ENCODE assay signal across 15 cellular contexts in genomic region chr16:28842696-28843095, GRCh38. TPM values are rescaled to one million over a fixed set of nuclear protein-coding genes. Genes with fewer than 3 reads are reported as not detected.
"Had no signal": no experiment of that assay in that cellular context is flagged by ENCODE, and none has a peak within 500 bp of the region (broad histone marks: within the 10 kb centered on the region; RNA-seq: fewer than 3 reads in every experiment).

No MANE protein-coding gene starts in this region.

- H3K4me3 Mint-ChIP-seq: activated CD4-positive, alpha-beta T cell treated with anti-CD3 and anti-CD28 coated beads for 36 hours had no signal

- H3K27ac ChIP-seq: esophagus muscularis mucosa, thyroid gland, vagina, WERI-Rb-1 had no signal

- H3K4me3 ChIP-seq: esophagus muscularis mucosa, lung, thyroid gland, vagina had no signal

- FAIRE-seq: bronchial epithelial cell had no signal

- H3K9me3 ChIP-seq: esophagus muscularis mucosa, thyroid gland, vagina had no signal

- H3K27me3 Mint-ChIP-seq: activated CD4-positive, alpha-beta T cell treated with anti-CD3 and anti-CD28 coated beads for 36 hours; activated CD8-positive, alpha-beta T cell treated with anti-CD3 and anti-CD28 coated beads for 36 hours; naive B cell had no signal

- H3K9me3 Mint-ChIP-seq: activated CD8-positive, alpha-beta T cell treated with anti-CD3 and anti-CD28 coated beads for 36 hours; naive B cell had no signal

- H3K27ac Mint-ChIP-seq: activated CD4-positive, alpha-beta T cell treated with anti-CD3 and anti-CD28 coated beads for 36 hours had no signal

- H3K27me3 ChIP-seq: esophagus muscularis mucosa, thyroid gland, vagina had no signal

- DNase-seq: activated CD4-positive, alpha-beta T cell treated with anti-CD3 and anti-CD28 coated beads for 36 hours; activated CD8-positive, alpha-beta memory T cell treated with anti-CD3 and anti-CD28 coated beads, Interleukin-2, amount 50 U/mL, for 4 hours; activated CD8-positive, alpha-beta T cell treated with anti-CD3 and anti-CD28 coated beads for 36 hours; activated effector memory CD4-positive, alpha-beta T cell treated with anti-CD3 and anti-CD28 coated beads, Interleukin-2, amount 50 U/mL, for 16 hours; anterior cingulate cortex; left cardiac atrium; naive B cell; stimulated activated CD4-positive, alpha-beta T cell treated with anti-CD3 and anti-CD28 coated beads, Interleukin-4, amount 100 ng/mL, for 24 hours; SW 1271; thyroid gland; WERI-Rb-1 had no signal

RNA-seq across cellular contexts. Expression of gene ATP2A1, which starts 35.6 kb away (rescaled TPM):
- total RNA-seq: vagina had no signal
